In genomic region chr14:39036760-39037159, GRCh38 we compare ENCODE assay signal across 31 cellular contexts.
"Had no signal": no experiment of that assay in that cellular context is flagged by ENCODE, and none has a peak within 500 bp of the region (broad histone marks: within the 10 kb centered on the region; RNA-seq: fewer than 3 reads in every experiment).

No MANE protein-coding gene starts in this region.

- H3K27ac ChIP-seq: neutrophil, pancreas, psoas muscle, skin epidermis, spleen, suprapubic skin, testis, tibial artery, transverse colon, upper lobe of right lung, uterus had no signal

- ATAC-seq: naive thymus-derived CD8-positive, alpha-beta T cell; natural killer cell treated with Interleukin-12 subunit alpha and Interleukin-12 subunit beta and Interleukin-15 and Interleukin-18, amount 100 ng/mL, for 72 hours; pancreas; psoas muscle; right cardiac atrium; sciatic nerve; stimulated activated memory B cell treated with anti-CD40 and anti-IgM and Interleukin-4, amounts not matched to agents 10 μg/mL and 1 μg/mL and 100 μg/mL, for 72 hours; stimulated activated naive CD8-positive, alpha-beta T cell treated with anti-CD3 and anti-CD28 coated beads, Interleukin-15, amount 100 ng/mL, for 72 hours; stimulated activated naive CD8-positive, alpha-beta T cell treated with anti-CD3 and anti-CD28 coated beads, Interleukin-15, Interleukin-2, amounts not matched to agents 100 U/mL and 50 U/mL, for 24 hours; upper lobe of right lung had no signal

- H3K4me2 ChIP-seq: smooth muscle cell had no signal

- H3K4me1 Mint-ChIP-seq: nephron progenitor cell; stimulated activated naive CD8-positive, alpha-beta T cell treated with anti-CD3 and anti-CD28 coated beads, Interleukin-15, amount 100 ng/mL, for 72 hours had no signal

- H3K9me3 Mint-ChIP-seq: naive thymus-derived CD8-positive, alpha-beta T cell; natural killer cell treated with Interleukin-12 subunit alpha and Interleukin-12 subunit beta and Interleukin-15 and Interleukin-18, amount 100 ng/mL, for 72 hours; nephron progenitor cell; neural crest cell; stimulated activated memory B cell treated with anti-CD40 and anti-IgM and Interleukin-4, amounts not matched to agents 10 μg/mL and 1 μg/mL and 100 μg/mL, for 72 hours; stimulated activated naive CD8-positive, alpha-beta T cell treated with anti-CD3 and anti-CD28 coated beads, Interleukin-15, amount 100 ng/mL, for 72 hours; type B pancreatic cell had no signal

- H3K27me3 ChIP-seq: neutrophil, pancreas, spleen, suprapubic skin, testis, tibial artery, transverse colon, upper lobe of right lung, uterus had no signal

- H3K4me3 Mint-ChIP-seq: naive thymus-derived CD8-positive, alpha-beta T cell; natural killer cell treated with Interleukin-12 subunit alpha and Interleukin-12 subunit beta and Interleukin-15 and Interleukin-18, amount 100 ng/mL, for 72 hours; nephron progenitor cell; neural crest cell; stimulated activated memory B cell treated with anti-CD40 and anti-IgM and Interleukin-4, amounts not matched to agents 10 μg/mL and 1 μg/mL and 100 μg/mL, for 72 hours; stimulated activated naive CD8-positive, alpha-beta T cell treated with anti-CD3 and anti-CD28 coated beads, Interleukin-15, amount 100 ng/mL, for 72 hours; type B pancreatic cell had no signal

- H3K27ac Mint-ChIP-seq: naive thymus-derived CD8-positive, alpha-beta T cell; natural killer cell treated with Interleukin-12 subunit alpha and Interleukin-12 subunit beta and Interleukin-15 and Interleukin-18, amount 100 ng/mL, for 72 hours; nephron progenitor cell; progenitor cell of endocrine pancreas; stimulated activated memory B cell treated with anti-CD40 and anti-IgM and Interleukin-4, amounts not matched to agents 10 μg/mL and 1 μg/mL and 100 μg/mL, for 72 hours; stimulated activated naive CD8-positive, alpha-beta T cell treated with anti-CD3 and anti-CD28 coated beads, Interleukin-15, amount 100 ng/mL, for 72 hours; type B pancreatic cell had no signal

- H3K27me3 Mint-ChIP-seq: naive thymus-derived CD8-positive, alpha-beta T cell; natural killer cell treated with Interleukin-12 subunit alpha and Interleukin-12 subunit beta and Interleukin-15 and Interleukin-18, amount 100 ng/mL, for 72 hours; progenitor cell of endocrine pancreas; stimulated activated memory B cell treated with anti-CD40 and anti-IgM and Interleukin-4, amounts not matched to agents 10 μg/mL and 1 μg/mL and 100 μg/mL, for 72 hours; stimulated activated naive CD8-positive, alpha-beta T cell treated with anti-CD3 and anti-CD28 coated beads, Interleukin-15, amount 100 ng/mL, for 72 hours; type B pancreatic cell had no signal

- DNase-seq: naive thymus-derived CD8-positive, alpha-beta T cell; nephron progenitor cell; nucleus accumbens; pancreas; psoas muscle; right cardiac atrium; spleen; stimulated activated CD4-positive, alpha-beta T cell treated with anti-CD3 and anti-CD28 coated beads, Interleukin-12 subunit alpha, Interleukin-12 subunit beta, amount 100 ng/mL, for 4 hours; stimulated activated CD4-positive, alpha-beta T cell treated with anti-CD3 and anti-CD28 coated beads, Interleukin-1b, Interleukin-23, amount 100 ng/mL, for 48 hours; stimulated activated CD4-positive, alpha-beta T cell treated with anti-CD3 and anti-CD28 coated beads, Interleukin-4, amount 100 ng/mL, for 1 hour; stimulated activated CD4-positive, alpha-beta T cell treated with anti-CD3 and anti-CD28 coated beads, Interleukin-4, amount 100 ng/mL, for 4 hours; stimulated activated CD8-positive, alpha-beta memory T cell treated with anti-CD3 and anti-CD28 coated beads, Interleukin-4, amount 100 ng/mL, for 48 hours; stimulated activated naive CD4-positive, alpha-beta T cell; stimulated activated naive CD8-positive, alpha-beta T cell treated with anti-CD3 and anti-CD28 coated beads, Interleukin-15, amount 100 ng/mL, for 72 hours; stimulated activated naive CD8-positive, alpha-beta T cell treated with anti-CD3 and anti-CD28 coated beads, Interleukin-15, Interleukin-2, amounts not matched to agents 100 U/mL and 50 U/mL, for 24 hours; substantia nigra; testis; tibial artery; transverse colon; upper lobe of right lung; uterus had no signal

- H3K9me3 ChIP-seq: neutrophil, pancreas, psoas muscle, spleen, suprapubic skin, testis, tibial artery, transverse colon, upper lobe of right lung, uterus had no signal

- H3K4me1 ChIP-seq: pancreas, psoas muscle, spleen, suprapubic skin, testis, tibial artery, transverse colon, upper lobe of right lung, uterus had no signal

- H3K4me3 ChIP-seq: pancreas, psoas muscle, skin epidermis, smooth muscle cell, spleen, suprapubic skin, testis, tibial artery, transverse colon, upper lobe of right lung, uterus had no signal
